In the genomic region with DNA sequence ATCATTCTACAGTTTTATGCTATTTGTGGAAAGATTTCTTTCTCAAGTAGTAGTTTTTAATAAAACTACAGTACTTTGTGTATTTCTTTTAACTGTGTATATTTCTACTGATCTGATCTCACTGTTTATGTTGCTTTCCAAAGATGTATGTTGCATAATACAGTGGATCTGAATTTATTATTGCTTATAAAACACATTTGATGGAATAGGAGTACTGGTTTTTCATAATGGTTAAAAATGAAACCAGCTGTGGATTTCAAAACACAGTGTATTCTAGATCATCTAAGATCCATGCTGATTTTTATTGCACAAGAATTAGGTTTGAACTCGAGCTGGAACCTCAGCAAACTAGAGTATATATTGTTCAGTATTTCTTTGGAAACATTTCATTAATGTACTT, we compare ENCODE assay signal across 18 cellular contexts. TPM values are rescaled to one million over a fixed set of nuclear protein-coding genes. Genes with fewer than 3 reads are reported as not detected.
DNase-seq lines count a peak whose midpoint lies in the region; ATAC-seq, FAIRE-seq and TF ChIP-seq lines count a peak whose summit lies in the region.
"Had no signal": no experiment of that assay in that cellular context is flagged by ENCODE, and none has a peak within 500 bp of the region (broad histone marks: within the 10 kb centered on the region; RNA-seq: fewer than 3 reads in every experiment).

No MANE protein-coding gene starts in this region.

- H3K56ac ChIP-seq in IMR-90 (ENCODE audit: extremely low read depth, insufficient read depth, low read length) = no peak overlapping the region

- H3K9me2 ChIP-seq in hepatocyte (replicated peaks; ENCODE audit: insufficient read depth) = no peaks in the 10 kb centered on the region

- H2BK20ac ChIP-seq in IMR-90 (ENCODE audit: low read depth, low read length) = no peak overlapping the region

- H3K79me2 ChIP-seq in hepatocyte = no peaks in the 10 kb centered on the region

- BruUV-seq in IMR-90 (replicated peaks; lab: Mats Ljungman, UMichigan) = no TSS peak

- intact Hi-C loops in IMR-90 (cut with micrococcal nuclease) = loop anchor here (5.0 kb wide), 1 partner anchor 87 kb away; the partner anchor contains the start of gene XRN2

- H3K4ac ChIP-seq in IMR-90 (ENCODE audit: low read depth, low read length) = no peak overlapping the region

- H3K27me3 ChIP-seq in AG04450 (ENCODE audit: control insufficient read depth, insufficient read depth, low read length) (peaks cover 31% of the 10 kb centered on the region), IMR-90 (ENCODE audit: control insufficient read depth, insufficient read depth, low read length) (peaks cover 27% of the 10 kb centered on the region), hepatocyte (peaks cover 61% of the 10 kb centered on the region)
- H3K27me3 ChIP-seq: BLaER1 treated with 17β-estradiol and CSF1 and Interleukin-3, amounts not matched to agents 10 nM and 100 nM had no signal

- no peak overlapping the region for H2AK5ac ChIP-seq in IMR-90 (ENCODE audit: low read depth, low read length)

- H3K4me3 ChIP-seq in AG04450 (ENCODE audit: low read depth, low read length) (no peak overlapping the region), IMR-90 (ENCODE audit: insufficient read depth, low read depth, low read length) (no peak overlapping the region), hepatocyte (no peak overlapping the region)
- H3K4me3 ChIP-seq: BLaER1 treated with 17β-estradiol and CSF1 and Interleukin-3, amounts not matched to agents 10 nM and 100 nM; GM12878; GM23338 had no signal

- dilution Hi-C loops in IMR-90 (cut with HindIII; ENCODE audit: low sequenced_read_pairs, unreplicated experiment) = no loop called here

- H3K14ac ChIP-seq in IMR-90 (replicated peaks; ENCODE audit: low read depth, low read length) = no peak overlapping the region

- no peaks in the 10 kb centered on the region; a peak in 1 of 4 replicates for H3K79me1 ChIP-seq in IMR-90 (ENCODE audit: low read depth in 1 of 2, low read length in 2 of 2)

- no peak overlapping the region for H4K5ac ChIP-seq in IMR-90 (ENCODE audit: low read depth, low read length)

- H3K9me1 ChIP-seq in IMR-90 (ENCODE audit: insufficient read depth, low read length) = no peaks in the 10 kb centered on the region

- no peak overlapping the region for H3K27ac ChIP-seq in AG04450 (ENCODE audit: low read depth, low read length)
- no peak overlapping the region for H3K27ac ChIP-seq in IMR-90 (ENCODE audit: insufficient read depth, low read length)
- H3K27ac ChIP-seq in hepatocyte = no peak overlapping the region
- H3K27ac ChIP-seq: BLaER1 treated with 17β-estradiol and CSF1 and Interleukin-3, amounts not matched to agents 10 nM and 100 nM; KMS-11 had no signal

- no peak overlapping the region for H2BK120ac ChIP-seq in IMR-90 (ENCODE audit: low read depth, low read length)

- no peak overlapping the region for H3K4me2 ChIP-seq in IMR-90 (ENCODE audit: low read depth, low read length)
- H3K4me2 ChIP-seq in hepatocyte = no peak overlapping the region
- H3K4me2 ChIP-seq: BLaER1 treated with 17β-estradiol and CSF1 and Interleukin-3, amounts not matched to agents 10 nM and 100 nM; GM23338; KMS-11 had no signal

- peak; percentile 84 for FAIRE-seq in islet of Langerhans (lab: Jason Lieb, UNC)
- FAIRE-seq: GM12878, GM18507 had no signal

- in situ Hi-C loops in IMR-90 (cut with MboI; ENCODE audit: low sequenced_read_pairs) = no loop called here

- no peak overlapping the region for H2BK15ac ChIP-seq in IMR-90 (ENCODE audit: low read depth, low read length)

- TF ChIP-seq POLR2A in IMR-90 (IDR thresholded peaks at IDR 0.05; ENCODE audit: low read depth, low read length) = no peak

- H3K23ac ChIP-seq in IMR-90 (ENCODE audit: low read depth, low read length) = no peak overlapping the region

- ATAC-seq in IMR-90 (ENCODE audit: low read depth) = peak; percentile 45
- ATAC-seq: GM12878, GM23338 had no signal

- no peak overlapping the region for H2BK5ac ChIP-seq in IMR-90 (ENCODE audit: low read depth, low read length, poor library complexity, severe bottlenecking)

- peaks cover 2% of the 10 kb centered on the region; the same call in 1 of the 2 replicates for H3K4me1 ChIP-seq in IMR-90 (ENCODE audit: control insufficient read depth, insufficient read depth, low read length)
- peaks cover 5% of the 10 kb centered on the region for H3K4me1 ChIP-seq in hepatocyte (ENCODE audit: insufficient read depth)
- H3K4me1 ChIP-seq: BLaER1 treated with 17β-estradiol and CSF1 and Interleukin-3, amounts not matched to agents 10 nM and 100 nM had no signal

- DNase-seq in AG04450 (ENCODE audit: low read depth, low spot score) (peak; percentile 6), IMR-90 (peak; percentile 37), dedifferentiated amniotic fluid mesenchymal stem cell (ENCODE audit: extremely low spot score) (peak; percentile 22), hepatocyte (ENCODE audit: low spot score) (no peak), GM20000 (ENCODE audit: low spot score) (no peak)
- DNase-seq in stimulated activated CD4-positive, alpha-beta T cell treated with anti-CD3 and anti-CD28 coated beads, Interleukin-15, amount 100 ng/mL, for 24 hours = no peak
- DNase-seq: Calu3; CD4-positive, CD25-positive, alpha-beta regulatory T cell; DMS 273 treated with DMSO at 0.1 percent for 48 hours; H7 had no signal

- H3K9ac ChIP-seq in IMR-90 (ENCODE audit: low read depth, low read length) = no peak overlapping the region
- H3K9ac ChIP-seq: BLaER1 treated with 17β-estradiol and CSF1 and Interleukin-3, amounts not matched to agents 10 nM and 100 nM; KMS-11 had no signal

- no CpG with 5 or more reads among the region's 1 CpG for WGBS in IMR-90 (ENCODE audit: extremely low coverage in 2 of 2, insufficient read length in 1 of 2), 2 experiments
- 0% methylated on average over 1 of the region's 1 CpG for WGBS in hepatocyte (ENCODE audit: low lambda C conversion rate, missing lambda C conversion rate)

- no peak overlapping the region for H2AFZ ChIP-seq in IMR-90 (replicated peaks; ENCODE audit: low read length, poor library complexity)
- H2AFZ ChIP-seq in hepatocyte = no peak overlapping the region
- H2AFZ ChIP-seq: GM23338 had no signal

- H4K91ac ChIP-seq in IMR-90 (ENCODE audit: insufficient read depth, low read depth, low read length) = no peak overlapping the region

- H3K36me3 ChIP-seq in IMR-90 (ENCODE audit: control insufficient read depth, insufficient read depth, low read length) = peaks cover 5% of the 10 kb centered on the region
- no peaks in the 10 kb centered on the region for H3K36me3 ChIP-seq in hepatocyte (replicated peaks; ENCODE audit: insufficient read depth, low read depth)

- H4K8ac ChIP-seq in IMR-90 (ENCODE audit: low read depth in 2 of 2, low read length in 2 of 2) = no peak overlapping the region

- no peak overlapping the region for H3K18ac ChIP-seq in IMR-90 (ENCODE audit: low read depth, low read length)

- CTCF ChIA-PET in AG04450 (lab: Charles Lee) (interaction anchor here (4.2 kb wide), 1 partner anchor 153 kb away, joined by 33 read pairs; no protein-coding TSS in a partner anchor), IMR-90 (lab: Yijun Ruan, JAX) (no interaction called here)

- POLR2A ChIA-PET in AG04450 (lab: Yijun Ruan, JAX) = interaction anchor here (0.5 kb wide), 1 partner anchor 24 kb away, joined by 5 read pairs; no protein-coding TSS in a partner anchor
- POLR2A ChIA-PET in IMR-90 (lab: Charles Lee; ENCODE audit: unreplicated experiment) = no interaction called here

- TF ChIP-seq CTCF in AG04450 (IDR thresholded peaks at IDR 0.05; ENCODE audit: low read depth, low read length) = no peak
- no peak for TF ChIP-seq CTCF in IMR-90 (conservative IDR thresholded peaks at IDR 0.05; ENCODE audit: low read depth, low read length)
- TF ChIP-seq CTCF in hepatocyte (IDR thresholded peaks at IDR 0.05; ENCODE audit: poor library complexity) = no peak
- no peak for TF ChIP-seq CTCF in GM20000 (IDR thresholded peaks at IDR 0.05; ENCODE audit: extremely low read depth, missing control alignments)

- no peak for TF ChIP-seq RAD21 in IMR-90 (IDR thresholded peaks at IDR 0.05; ENCODE audit: low read length)

- H4K20me1 ChIP-seq in IMR-90 (ENCODE audit: insufficient read depth, low read length) (no peaks in the 10 kb centered on the region), hepatocyte (ENCODE audit: insufficient read depth, poor library complexity, severe bottlenecking) (no peaks in the 10 kb centered on the region)

- H2AK9ac ChIP-seq in IMR-90 (replicated peaks; ENCODE audit: low read depth, low read length, poor library complexity) = no peak overlapping the region

- no peaks in the 10 kb centered on the region for H3K9me3 ChIP-seq in AG04450 (ENCODE audit: control insufficient read depth, insufficient read depth, low read length)
- peaks cover 2% of the 10 kb centered on the region; the same call in 1 of the 2 replicates for H3K9me3 ChIP-seq in IMR-90 (ENCODE audit: control insufficient read depth, insufficient read depth, low read length)
- no peaks in the 10 kb centered on the region for H3K9me3 ChIP-seq in hepatocyte (ENCODE audit: low read depth)

TF ChIP-seq in IMR-90, 13 proteins besides CTCF, POLR2A, EP300 and RAD21:
- TF ChIP-seq MAZ (IDR thresholded peaks at IDR 0.05; ENCODE audit: borderline replicate concordance, low read depth, low read length) = no peak
- no peak for TF ChIP-seq BHLHE40 (IDR thresholded peaks at IDR 0.05; ENCODE audit: low read depth, low read length)
- peak; percentile 45; the same call in 1 of the 2 replicates for TF ChIP-seq CEBPB (IDR thresholded peaks at IDR 0.05; ENCODE audit: low read depth, low read length)

RNA-seq across cellular contexts. Expression of gene NKX2-4, which starts 8.0 kb away (rescaled TPM):
- polyA plus RNA-seq in AG04450 (2011; rRNA removed) (not detected in 2 replicates), IMR-90 (2012; rRNA removed) (not detected in 2 replicates), hepatocyte (not detected in 2 replicates)
- polyA minus RNA-seq in AG04450 (2011; rRNA and poly(A)+ RNA removed) = not detected in 2 replicates
- total RNA-seq in IMR-90 (2012; rRNA removed) (not detected in 2 replicates), hepatocyte (not detected in 2 replicates)
- not detected in 2 replicates for polyA plus RNA-seq in IMR-90 (2012; cell fraction: cytosol; rRNA removed)
- polyA plus RNA-seq in IMR-90 (2012; cell fraction: nucleus; rRNA removed; ENCODE audit: low replicate concordance) = not detected in 2 replicates
- total RNA-seq: A172; Calu3; CD4-positive, CD25-positive, alpha-beta regulatory T cell; GM12878; H7 had no signal
- polyA plus RNA-seq: CD4-positive, CD25-positive, alpha-beta regulatory T cell; GM12878; IgD-negative memory B cell had no signal

Comparison
In these comparisons a context has a peak if more than half of its experiments do, and no peak if none do; other contexts are left out.
1. DNase-seq: peak in AG04450 (single experiment), IMR-90 (single experiment) and dedifferentiated amniotic fluid mesenchymal stem cell (single experiment); none in hepatocyte (single experiment), stimulated activated CD4-positive, alpha-beta T cell treated with anti-CD3 and anti-CD28 coated beads, Interleukin-15, amount 100 ng/mL, for 24 hours (single experiment) and GM20000 (single experiment).